ENCODE assay signal across 7 cellular contexts in genomic region chr3:185645191-185645590, GRCh38. TPM values are rescaled to one million over a fixed set of nuclear protein-coding genes. Genes with fewer than 3 reads are reported as not detected.
DNase-seq lines count a peak whose midpoint lies in the region; ATAC-seq and TF ChIP-seq lines count a peak whose summit lies in the region.
"Not testable (repeated sequence)": the region's sequence is repeated elsewhere in the genome, so short reads cannot be mapped to it uniquely, and the experiment has no call there.

No MANE protein-coding gene starts in this region.

- H3K79me1 ChIP-seq in neuronal stem cell (ENCODE audit: low read depth, low read length): not testable (repeated sequence)

- H3K4me1 ChIP-seq in GM23338 (ENCODE audit: insufficient read depth): peaks cover 12% of the 10 kb centered on the region; the same call in 1 of the 2 replicates
- H3K4me1 ChIP-seq in endodermal cell (ENCODE audit: control insufficient read depth, insufficient read depth, low read length): not testable (repeated sequence)
- peaks cover 0 to 22% of the 10 kb centered on the region in 2 donors for H3K4me1 ChIP-seq in neuronal stem cell (ENCODE audit: control insufficient read depth in 2 of 2, insufficient read depth in 1 of 2, low read depth in 1 of 2, low read length in 2 of 2)

- peak overlapping the region; percentile 38; the same call in 1 of the 2 replicates for H3K27ac Mint-ChIP-seq in GM23338
- H3K27ac Mint-ChIP-seq in endodermal cell: peak overlapping the region; percentile 72

- not testable (repeated sequence) for H2BK5ac ChIP-seq in neuronal stem cell (ENCODE audit: low read length)

- H3K18ac ChIP-seq in neuronal stem cell (ENCODE audit: low read length): not testable (repeated sequence)

- H3K27me3 ChIP-seq in GM23338 (ENCODE audit: insufficient read depth); endodermal cell (ENCODE audit: control insufficient read depth, insufficient read depth, low read length, poor library complexity, severe bottlenecking); neuronal stem cell (ENCODE audit: control insufficient read depth in 3 of 3, insufficient read depth in 3 of 3, low read depth in 1 of 3, low read length in 3 of 3): not testable (repeated sequence)

- H3K9me3 Mint-ChIP-seq in GM23338, endodermal cell: not testable (repeated sequence)

- H3K4me3 ChIP-seq in GM23338; endodermal cell (ENCODE audit: low read length); neuronal stem cell (ENCODE audit: low read length in 2 of 2): not testable (repeated sequence)

- not testable (repeated sequence) for DNase-seq in GM23338 (ENCODE audit: low spot score); RWPE1 (ENCODE audit: low spot score); endodermal cell; neuronal stem cell (ENCODE audit: low spot score)
- DNase-seq in NCI-H146 treated with DMSO at 0.1 percent for 48 hours (lab: John Stamatoyannopoulos, UW; ENCODE audit: unreplicated experiment): peak; percentile 62
- DNase-seq in NCI-H2227 (lab: John Stamatoyannopoulos, UW; ENCODE audit: unreplicated experiment): peak; percentile 30
- peak; percentile 39 for DNase-seq in islet precursor cell

- TF ChIP-seq CTCF in GM23338 (conservative IDR thresholded peaks at IDR 0.05; ENCODE audit: low read depth in 2 of 2); RWPE1 (conservative IDR thresholded peaks at IDR 0.05; ENCODE audit: low read depth); endodermal cell (conservative IDR thresholded peaks at IDR 0.05): not testable (repeated sequence)

- not testable (repeated sequence) for H3K14ac ChIP-seq in neuronal stem cell (ENCODE audit: low read length)

- H3K79me2 ChIP-seq in GM23338 (replicated peaks; ENCODE audit: insufficient read depth): not testable (repeated sequence)

- H4K8ac ChIP-seq in neuronal stem cell (ENCODE audit: low read depth, low read length): not testable (repeated sequence)

- H3K36me3 ChIP-seq in GM23338 (ENCODE audit: insufficient read depth): peaks cover 12% of the 10 kb centered on the region
- H3K36me3 ChIP-seq in endodermal cell (ENCODE audit: control insufficient read depth, insufficient read depth, low read length): peaks cover 61% of the 10 kb centered on the region
- peaks cover 43 to 81% of the 10 kb centered on the region in 2 donors for H3K36me3 ChIP-seq in neuronal stem cell (replicated peaks in 1 of 2; ENCODE audit: control insufficient read depth in 2 of 2, insufficient read depth in 2 of 2, low read length in 2 of 2)

- H3K27ac ChIP-seq in GM23338 (ENCODE audit: low read depth) (peak overlapping the region; percentile 76; the same call in 1 of the 2 replicates), RWPE1 (peak overlapping the region; percentile 34; the same call in 1 of the 2 replicates), neuronal stem cell (replicated peaks; ENCODE audit: low read length) (peak overlapping the region; percentile 0)
- not testable (repeated sequence) for H3K27ac ChIP-seq in endodermal cell (ENCODE audit: low read depth, low read length)

- not testable (repeated sequence) for H3K9ac ChIP-seq in endodermal cell (ENCODE audit: extremely low read depth, low read length, poor library complexity, severe bottlenecking); neuronal stem cell (ENCODE audit: low read depth, low read length, poor library complexity)

- H2AFZ ChIP-seq in GM23338; neuronal stem cell (ENCODE audit: low read length): not testable (repeated sequence)

- H3F3A ChIP-seq in GM23338 (replicated peaks; ENCODE audit: low read depth): not testable (repeated sequence)

- peak; percentile 13 for ATAC-seq in GM23338

- H3K4me1 Mint-ChIP-seq in GM23338 (peaks cover 33% of the 10 kb centered on the region), endodermal cell (peaks cover 16% of the 10 kb centered on the region)

- H2BK15ac ChIP-seq in neuronal stem cell (ENCODE audit: low read length): not testable (repeated sequence)

- not testable (repeated sequence) for H3K9me3 ChIP-seq in endodermal cell (ENCODE audit: control insufficient read depth, low read length); neuronal stem cell (replicated peaks in 1 of 2; ENCODE audit: control insufficient read depth in 2 of 2, insufficient read depth in 1 of 2, low read depth in 1 of 2, low read length in 2 of 2)

- not testable (repeated sequence) for H2BK12ac ChIP-seq in neuronal stem cell (ENCODE audit: low read length)

- H3K4me3 Mint-ChIP-seq in GM23338, endodermal cell: not testable (repeated sequence)

- H3K9me2 ChIP-seq in GM23338 (ENCODE audit: insufficient read depth): not testable (repeated sequence)

- H3K4ac ChIP-seq in neuronal stem cell (ENCODE audit: low read length): not testable (repeated sequence)

- not testable (repeated sequence) for H3K4me2 ChIP-seq in GM23338; neuronal stem cell (ENCODE audit: insufficient read depth, low read length, poor library complexity, severe bottlenecking)

- H3K23ac ChIP-seq in neuronal stem cell (ENCODE audit: low read depth, low read length, poor library complexity): not testable (repeated sequence)

- peaks cover 20% of the 10 kb centered on the region for H3K27me3 Mint-ChIP-seq in GM23338 (ENCODE audit: insufficient read depth, low read depth, poor library complexity)
- not testable (repeated sequence) for H3K27me3 Mint-ChIP-seq in endodermal cell (ENCODE audit: insufficient read depth)

- not testable (repeated sequence) for H2BK120ac ChIP-seq in neuronal stem cell (ENCODE audit: low read depth, low read length)

- not testable (repeated sequence) for H2AK5ac ChIP-seq in neuronal stem cell (ENCODE audit: low read depth, low read length)

- not testable (repeated sequence) for H4K20me1 ChIP-seq in GM23338 (replicated peaks; ENCODE audit: insufficient read depth)

- H3K36me3 Mint-ChIP-seq in GM23338 (ENCODE audit: low read depth): peaks cover 67% of the 10 kb centered on the region
- H3K36me3 Mint-ChIP-seq in endodermal cell (ENCODE audit: low read depth): peaks cover 59% of the 10 kb centered on the region

- WGBS in endodermal cell (ENCODE audit: insufficient coverage in 1 of 2, insufficient read length in 1 of 2), 2 experiments: 89 to 90% methylated on average over 9 to 17 of the region's 17 CpGs
- no CpG with 5 or more reads among the region's 17 CpGs for WGBS in neuronal stem cell (ENCODE audit: extremely low coverage in 2 of 2, insufficient read length in 2 of 2, insufficient replicate concordance in 1 of 2), 2 donors

- CTCF ChIA-PET in RWPE1 (lab: Yijun Ruan, JAX): not testable (repeated sequence)

- not testable (repeated sequence) for H4K91ac ChIP-seq in neuronal stem cell (ENCODE audit: low read depth, low read length, poor library complexity)

- POLR2A ChIA-PET in RWPE1 (lab: Yijun Ruan, JAX; ENCODE audit: low non-redundant PET): not testable (repeated sequence)

RNA-seq across cellular contexts. Expression of gene SENP2, which starts 59.1 kb away (rescaled TPM):
- 80.3 and 119 TPM in 2 replicates for total RNA-seq in GM23338 (2014; rRNA removed; shearing (Covaris generic))
- 25.1 and 29.2 TPM in 2 replicates for polyA plus RNA-seq in GM23338 (2016; fragmentation: Nextera tagmentation; extraction: Ambion mirVana)
- 10 to 100 TPM; 44.6 to 46.4 TPM for total RNA-seq in endodermal cell
- polyA plus RNA-seq in endodermal cell (2013, experiment 1 of 2): 36.6 TPM
- polyA plus RNA-seq in endodermal cell (2013, experiment 2 of 2): 31.8 TPM
- polyA plus RNA-seq in neuronal stem cell (2013, experiment 1 of 2): 26.0 TPM
- polyA plus RNA-seq in neuronal stem cell (2013, experiment 2 of 2): 25.3 TPM
